2 cellular contexts compared by ENCODE assay signal in the genomic region with DNA sequence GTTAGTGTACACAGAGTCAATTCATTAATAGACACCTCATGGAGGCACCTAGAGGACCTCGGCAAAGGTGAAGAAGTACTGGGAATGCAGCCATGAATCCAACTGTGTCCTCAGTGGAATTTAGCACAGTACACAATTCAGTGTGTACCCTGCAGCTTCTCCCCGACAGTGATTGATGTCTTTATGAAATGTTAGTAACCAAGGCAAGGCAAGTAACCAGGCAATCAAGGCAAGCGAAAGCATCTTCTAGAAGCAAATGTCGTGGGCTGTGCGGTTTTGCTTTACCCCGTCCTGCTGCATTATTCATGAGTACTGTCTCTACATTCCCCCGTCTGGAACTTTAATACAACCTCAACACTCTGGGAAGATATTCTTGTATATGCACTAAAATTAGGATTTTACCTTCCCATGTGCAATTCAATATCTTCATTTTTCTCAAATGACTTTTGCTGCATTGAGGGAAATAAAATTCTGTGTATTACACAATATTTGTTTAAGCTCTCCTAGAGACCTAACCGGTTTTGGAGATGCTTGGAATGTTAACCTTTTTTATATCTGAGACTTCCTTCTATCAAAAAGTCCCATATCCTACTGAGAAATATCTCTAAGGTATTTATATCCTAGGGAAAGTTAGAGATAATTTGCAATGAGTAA.
TF ChIP-seq lines count a peak whose summit lies in the region.

No MANE protein-coding gene starts in this region.

TF ChIP-seq in endothelial cell of umbilical vein, 7 proteins besides CTCF, POLR2A, EP300 and RAD21 (continued from another document):
- TF ChIP-seq FOS (IDR thresholded peaks at IDR 0.05; ENCODE audit: borderline replicate concordance, insufficient read depth, low read length) (no peak), EZH2 (IDR thresholded peaks at IDR 0.05; ENCODE audit: borderline replicate concordance, low read depth, low read length, severe bottlenecking) (no peak), POLR2AphosphoS5 (IDR thresholded peaks at IDR 0.05; ENCODE audit: insufficient read depth, low read depth, low read length) (no peak), MYC (IDR thresholded peaks at IDR 0.05; ENCODE audit: low read depth, low read length) (no peak), JUN (IDR thresholded peaks at IDR 0.05; ENCODE audit: borderline replicate concordance, insufficient read depth, insufficient read length, low read depth) (no peak)
- TF ChIP-seq, protein P1, sequence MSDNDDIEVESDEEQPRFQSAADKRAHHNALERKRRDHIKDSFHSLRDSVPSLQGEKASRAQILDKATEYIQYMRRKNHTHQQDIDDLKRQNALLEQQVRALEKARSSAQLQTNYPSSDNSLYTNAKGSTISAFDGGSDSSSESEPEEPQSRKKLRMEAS (IDR thresholded peaks at IDR 0.05; ENCODE audit: insufficient read depth, insufficient read length) = no peak

TF ChIP-seq in neural cell, 6 proteins besides CTCF, POLR2A, EP300 and RAD21:
- no peak for TF ChIP-seq MXI1 (conservative IDR thresholded peaks at IDR 0.05; ENCODE audit: poor library complexity, severe bottlenecking)
- TF ChIP-seq POLR2AphosphoS5 (IDR thresholded peaks at IDR 0.05) = peak; percentile 63
